Comparison of ENCODE assay signal across 1 cellular context in genomic region chr6:157715766-157716171, GRCh38.
TF ChIP-seq lines count a peak whose summit lies in the region.

No MANE protein-coding gene starts in this region.

TF ChIP-seq in H1, 55 proteins besides CTCF, POLR2A, EP300 and RAD21:
- TF ChIP-seq SP1 (IDR thresholded peaks at IDR 0.05; ENCODE audit: low read depth, low read length) (no peak), TCF12 (IDR thresholded peaks at IDR 0.05; ENCODE audit: low read depth, low read length) (no peak), RFX5 (IDR thresholded peaks at IDR 0.05; ENCODE audit: borderline replicate concordance, low read depth, low read length) (no peak), RBBP5 (IDR thresholded peaks at IDR 0.05; ENCODE audit: borderline replicate concordance, low read depth, low read length) (no peak), KDM1A (IDR thresholded peaks at IDR 0.05; ENCODE audit: borderline replicate concordance, low read length) (no peak), PHF8 (conservative IDR thresholded peaks at IDR 0.05; ENCODE audit: low read depth, low read length) (no peak), TBP (IDR thresholded peaks at IDR 0.05; ENCODE audit: low read depth, low read length) (no peak), TEAD4 (IDR thresholded peaks at IDR 0.05; ENCODE audit: low read depth, low read length) (no peak), ATF3 (IDR thresholded peaks at IDR 0.05; ENCODE audit: insufficient read depth, low read depth, low read length) (no peak), GTF2F1 (IDR thresholded peaks at IDR 0.05; ENCODE audit: borderline replicate concordance, low read depth, low read length) (no peak), SIN3A (conservative IDR thresholded peaks at IDR 0.05 in 1 of 2, IDR thresholded peaks at IDR 0.05 in 1 of 2; ENCODE audit: low read depth in 1 of 2, low read length in 2 of 2) (no peak), NANOG (IDR thresholded peaks at IDR 0.05; ENCODE audit: insufficient read depth, low read depth, low read length, poor library complexity, severe bottlenecking) (no peak)
